Comparison of ENCODE assay signal across 9 cellular contexts in the genomic region with DNA sequence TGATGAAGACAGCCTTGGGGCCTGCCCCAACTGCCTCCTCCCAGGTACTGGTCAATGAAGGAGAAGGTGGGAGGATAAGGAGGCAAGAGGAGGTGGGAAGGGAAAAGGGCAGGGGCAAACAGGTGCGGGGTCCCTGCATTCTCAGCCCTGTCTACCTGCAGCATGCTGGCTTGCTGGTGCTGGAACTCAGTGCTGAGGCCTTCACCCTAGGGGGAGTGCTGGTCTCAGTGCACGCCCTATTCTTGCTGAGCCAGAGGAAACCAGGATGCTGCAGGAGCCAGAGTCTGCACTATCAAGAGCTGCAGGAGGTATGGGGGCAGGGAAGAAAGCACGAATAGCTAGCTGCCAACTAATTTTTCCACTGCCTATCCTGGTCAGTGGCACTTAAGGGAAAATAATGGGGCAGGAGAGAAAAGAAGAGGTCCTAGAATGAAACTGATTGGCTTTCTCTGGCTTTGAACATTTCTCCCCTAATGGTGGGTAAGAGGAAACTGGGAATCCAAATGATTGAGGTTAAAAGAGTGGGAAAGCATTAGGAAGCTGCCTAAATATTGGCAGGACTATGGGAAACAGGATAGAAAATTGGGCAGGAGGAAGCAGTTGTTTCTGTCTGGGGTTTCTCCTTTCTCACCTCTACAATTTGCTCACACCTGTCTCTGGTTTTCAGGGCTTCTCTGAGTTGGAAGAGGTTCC. TPM values are rescaled to one million over a fixed set of nuclear protein-coding genes. Genes with fewer than 3 reads are reported as not detected.
DNase-seq lines count a peak whose midpoint lies in the region; ATAC-seq and TF ChIP-seq lines count a peak whose summit lies in the region.
"Had no signal": no experiment of that assay in that cellular context is flagged by ENCODE, and none has a peak within 500 bp of the region (broad histone marks: within the 10 kb centered on the region; RNA-seq: fewer than 3 reads in every experiment).

No MANE protein-coding gene starts in this region.

- ATAC-seq in activated T-cell treated with anti-CD3 and anti-CD28 coated beads, Interleukin-2, amount 50 U/mL, for 4 hours: no peak

- H3K9me3 ChIP-seq in iPS-18c (ENCODE audit: control insufficient read depth, insufficient read depth, low read length): no peaks in the 10 kb centered on the region
- H3K9me3 ChIP-seq in testis: no peaks in the 10 kb centered on the region

- peaks cover 33% of the 10 kb centered on the region for H3K4me1 Mint-ChIP-seq in activated T-cell treated with anti-CD3 and anti-CD28 coated beads, Interleukin-2, amount 50 U/mL, for 4 hours (ENCODE audit: low read depth)

- TF ChIP-seq CTCF in VCaP (conservative IDR thresholded peaks at IDR 0.05): no peak
- TF ChIP-seq CTCF in testis (IDR thresholded peaks at IDR 0.05): no peak

- DNase-seq in activated T-cell treated with anti-CD3 and anti-CD28 coated beads, Interleukin-2, amount 50 U/mL, for 4 hours: no peak
- DNase-seq in activated T-cell treated with anti-CD3 and anti-CD28 coated beads, Interleukin-2, amount 50 U/mL, for 1 hour: no peak
- DNase-seq in testis: peak; percentile 39
- no peak for DNase-seq in middle frontal gyrus (ENCODE audit: extremely low spot score, low spot score)
- DNase-seq in stimulated activated CD4-positive, alpha-beta T cell treated with anti-CD3 and anti-CD28 coated beads, Interleukin-4, amount 100 ng/mL, for 24 hours: no peak
- no peak for DNase-seq in posterior vena cava (ENCODE audit: low spot score)

- H3K4me3 Mint-ChIP-seq in activated T-cell treated with anti-CD3 and anti-CD28 coated beads, Interleukin-2, amount 50 U/mL, for 4 hours: peak overlapping the region; percentile 80

- H3K4me3 ChIP-seq in iPS-18c (ENCODE audit: insufficient read depth, low read depth, low read length) (peak overlapping the region; percentile 86), testis (no peak overlapping the region)

- intact Hi-C loops in testis (cut with DNase I; ENCODE audit: low total_unique reads): no loop called here
- intact Hi-C loops in posterior vena cava (cut with DNase I): no loop called here

- H3K27ac ChIP-seq in VCaP (peak overlapping the region; percentile 97; the same call in 1 of the 2 replicates), testis (peak overlapping the region; percentile 97 to 98)

- H3K9me3 Mint-ChIP-seq in activated T-cell treated with anti-CD3 and anti-CD28 coated beads, Interleukin-2, amount 50 U/mL, for 4 hours: no peaks in the 10 kb centered on the region

- no peaks in the 10 kb centered on the region for H3K27me3 ChIP-seq in testis

- no peak for TF ChIP-seq POLR2A in testis (IDR thresholded peaks at IDR 0.05)

- H3K27me3 Mint-ChIP-seq in activated T-cell treated with anti-CD3 and anti-CD28 coated beads, Interleukin-2, amount 50 U/mL, for 4 hours (ENCODE audit: low read depth): peaks cover 2% of the 10 kb centered on the region

- H3K36me3 Mint-ChIP-seq in activated T-cell treated with anti-CD3 and anti-CD28 coated beads, Interleukin-2, amount 50 U/mL, for 4 hours (ENCODE audit: insufficient read depth): no peaks in the 10 kb centered on the region

- H3K4me1 ChIP-seq in testis: peaks cover 33% of the 10 kb centered on the region

- H3K36me3 ChIP-seq in testis (ENCODE audit: low read depth, missing control alignments): no peaks in the 10 kb centered on the region

- 34 to 65% methylated on average over 3 of the region's 3 CpGs for WGBS in testis, 2 donors

RNA-seq across cellular contexts. Expression of gene TMEM253, which starts 1.8 kb away (rescaled TPM):
- total RNA-seq in activated T-cell treated with anti-CD3 and anti-CD28 coated beads, Interleukin-2, amount 50 U/mL, for 4 hours: not detected
- total RNA-seq in testis (under 1 TPM in 1 of 2 donors, not detected in 1; 0.50 TPM), posterior vena cava (not detected)
- polyA plus RNA-seq in testis (ENCODE audit: insufficient read depth, low read depth, low replicate concordance): 0.65 TPM

RNA-seq across cellular contexts. Expression of gene ZNF219, which starts 4.2 kb away (rescaled TPM):
- total RNA-seq in activated T-cell treated with anti-CD3 and anti-CD28 coated beads, Interleukin-2, amount 50 U/mL, for 4 hours: 1 to 10 TPM; 5.5 to 7.0 (median 6.5) TPM
- total RNA-seq in testis (10 to 100 TPM; 42.8 to 64.8 TPM), posterior vena cava (10 to 100 TPM; 27.0 to 37.6 TPM)
- polyA plus RNA-seq in testis (ENCODE audit: insufficient read depth, low read depth, low replicate concordance): 17.7 TPM

RNA-seq across cellular contexts. Expression of gene ARHGEF40, which starts 32.5 kb away (rescaled TPM):
- under 1 TPM; 0.11 to 0.35 (median 0.23) TPM for total RNA-seq in activated T-cell treated with anti-CD3 and anti-CD28 coated beads, Interleukin-2, amount 50 U/mL, for 4 hours
- total RNA-seq in testis (10 to 100 TPM; 30.5 to 36.9 TPM), posterior vena cava (10 to 100 TPM; 41.4 to 48.6 TPM)
- 22.0 TPM for polyA plus RNA-seq in testis (ENCODE audit: insufficient read depth, low read depth, low replicate concordance)

RNA-seq across cellular contexts. Expression of gene RNASE8, which starts 45.0 kb away (rescaled TPM):
- total RNA-seq in activated T-cell treated with anti-CD3 and anti-CD28 coated beads, Interleukin-2, amount 50 U/mL, for 4 hours: not detected
- total RNA-seq in testis (not detected), posterior vena cava (not detected)
- polyA plus RNA-seq in testis (ENCODE audit: insufficient read depth, low read depth, low replicate concordance): not detected
- total RNA-seq: mesenteric fat pad had no signal

RNA-seq across cellular contexts. Expression of gene OR5AU1, which starts 53.2 kb away (rescaled TPM):
- total RNA-seq in activated T-cell treated with anti-CD3 and anti-CD28 coated beads, Interleukin-2, amount 50 U/mL, for 4 hours: not detected
- total RNA-seq in testis: under 1 TPM in 1 of 2 donors, not detected in 1; 0.43 TPM
- polyA plus RNA-seq in testis (ENCODE audit: insufficient read depth, low read depth, low replicate concordance): not detected
- not detected for total RNA-seq in posterior vena cava
- total RNA-seq: mesenteric fat pad had no signal

Comparison
In these comparisons a context has a peak if more than half of its experiments do, and no peak if none do; other contexts are left out.
1. RNA of gene ARHGEF40, which starts 32.5 kb away (total RNA-seq): 41.4 to 48.6 TPM in posterior vena cava and 30.5 to 36.9 TPM in testis; 0.11 to 0.35 TPM in activated T-cell treated with anti-CD3 and anti-CD28 coated beads, Interleukin-2, amount 50 U/mL, for 4 hours; every median in the first group is over 10 times any median in the second.